ENCODE assay signal across 11 cellular contexts in genomic region chr10:132607491-132607890, GRCh38.
"Had no signal": no experiment of that assay in that cellular context is flagged by ENCODE, and none has a peak within 500 bp of the region (broad histone marks: within the 10 kb centered on the region; RNA-seq: fewer than 3 reads in every experiment).

No MANE protein-coding gene starts in this region.

- DNase-seq: activated CD4-positive, alpha-beta memory T cell treated with anti-CD3 and anti-CD28 coated beads, Interleukin-2, amount 10 ng/mL, durations not matched to agents 7 days and 5 days; activated naive CD8-positive, alpha-beta T cell treated with anti-CD3 and anti-CD28 coated beads, Interleukin-2, amount 10 ng/mL, durations not matched to agents 7 days and 5 days; effector CD8-positive, alpha-beta T cell; stimulated activated CD4-positive, alpha-beta T cell treated with anti-CD3 and anti-CD28 coated beads, Interleukin-2, amount 100 ng/mL, for 24 hours; stimulated activated naive B cell treated with anti-CD40 and anti-IgM and Interleukin-4, amounts not matched to agents 10 μg/mL and 1 μg/mL and 100 μg/mL, for 72 hours; T1000 had no signal

- ATAC-seq: stimulated activated naive B cell treated with anti-CD40 and anti-IgM and Interleukin-4, amounts not matched to agents 10 μg/mL and 1 μg/mL and 100 μg/mL, for 72 hours; T-cell had no signal

- H3K4me3 ChIP-seq: colonic mucosa had no signal

- H3K9me3 Mint-ChIP-seq: T-cell, type B pancreatic cell had no signal

- H3K27me3 ChIP-seq: colonic mucosa, gastroesophageal sphincter had no signal

- H3K9me3 ChIP-seq: colonic mucosa, gastroesophageal sphincter had no signal

- H3K4me1 ChIP-seq: colonic mucosa had no signal

- H3K27me3 Mint-ChIP-seq: activated naive CD8-positive, alpha-beta T cell treated with anti-CD3 and anti-CD28 coated beads, Interleukin-2, amount 10 ng/mL, durations not matched to agents 7 days and 5 days; stimulated activated naive B cell treated with anti-CD40 and anti-IgM and Interleukin-4, amounts not matched to agents 10 μg/mL and 1 μg/mL and 100 μg/mL, for 72 hours; T-cell; type B pancreatic cell had no signal

- H3K27ac ChIP-seq: colonic mucosa had no signal

- H3K36me3 ChIP-seq: colonic mucosa had no signal

- H3K27ac Mint-ChIP-seq: activated CD4-positive, alpha-beta memory T cell treated with anti-CD3 and anti-CD28 coated beads, Interleukin-2, amount 10 ng/mL, durations not matched to agents 7 days and 5 days; activated naive CD8-positive, alpha-beta T cell treated with anti-CD3 and anti-CD28 coated beads, Interleukin-2, amount 10 ng/mL, durations not matched to agents 7 days and 5 days; stimulated activated naive B cell treated with anti-CD40 and anti-IgM and Interleukin-4, amounts not matched to agents 10 μg/mL and 1 μg/mL and 100 μg/mL, for 72 hours; T-cell; type B pancreatic cell had no signal

- H3K4me3 Mint-ChIP-seq: activated CD4-positive, alpha-beta memory T cell treated with anti-CD3 and anti-CD28 coated beads, Interleukin-2, amount 10 ng/mL, durations not matched to agents 7 days and 5 days; activated naive CD8-positive, alpha-beta T cell treated with anti-CD3 and anti-CD28 coated beads, Interleukin-2, amount 10 ng/mL, durations not matched to agents 7 days and 5 days; mesothelial cell of epicardium; stimulated activated naive B cell treated with anti-CD40 and anti-IgM and Interleukin-4, amounts not matched to agents 10 μg/mL and 1 μg/mL and 100 μg/mL, for 72 hours; T-cell; type B pancreatic cell had no signal
